ENCODE assay signal across 8 cellular contexts in the genomic region with DNA sequence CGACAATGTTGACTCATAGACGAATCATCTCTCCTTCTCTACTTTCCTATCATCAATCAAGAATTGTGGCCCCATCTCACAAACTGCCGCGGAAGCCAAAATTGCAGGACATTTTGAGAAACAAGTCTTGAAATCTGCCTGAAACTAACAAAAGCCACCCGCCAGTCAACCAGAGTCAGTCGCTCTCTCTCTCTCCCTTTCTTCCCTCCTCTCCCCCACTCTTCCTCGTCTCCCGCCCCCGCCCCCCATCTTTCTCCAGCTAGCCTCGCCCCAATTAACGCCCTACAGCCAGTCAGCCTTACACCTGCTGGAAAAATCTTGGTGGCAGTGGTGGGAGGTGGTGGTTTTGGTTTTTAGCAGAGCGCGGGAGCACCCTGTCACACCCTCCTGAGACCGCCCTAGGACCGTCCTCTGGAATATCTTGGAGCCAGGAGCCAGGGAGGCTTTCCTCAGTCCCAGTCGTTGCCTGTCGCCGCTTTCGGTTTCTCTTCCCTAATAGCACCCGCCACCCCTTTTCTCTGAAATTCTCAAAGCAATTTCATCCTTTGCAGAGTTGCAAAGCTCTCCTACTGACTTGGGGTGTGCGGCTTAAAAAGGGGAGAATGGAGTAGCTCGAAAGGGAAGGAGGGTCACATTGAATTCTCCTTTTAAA.
DNase-seq lines count a peak whose midpoint lies in the region; ATAC-seq, FAIRE-seq and TF ChIP-seq lines count a peak whose summit lies in the region.

No MANE protein-coding gene starts in this region.

- in situ Hi-C loops in GM13976 (cut with MboI; ENCODE audit: low sequenced_read_pairs, unreplicated experiment) = loop anchor here (25.0 kb wide), 3 partner anchors 420 to 1695 kb away; a partner anchor contains a TSS

- ATAC-seq in central memory CD8-positive, alpha-beta T cell (replicated peaks; ENCODE audit: extremely low read depth, poor library complexity, severe bottlenecking) = no peak
- ATAC-seq in GM21576 (IDR thresholded peaks at IDR 0.05; ENCODE audit: unreplicated experiment) = no peak

- peak overlapping the region in 6 of 11 experiments; percentile 11 to 60 (median 17); a peak in 8 of 22 replicates for H3K4me2 ChIP-seq in BLaER1 treated with 17β-estradiol and CSF1 and Interleukin-3, amounts not matched to agents 10 nM and 100 nM

- DNase-seq in MG63 (peak; percentile 24), myocyte (ENCODE audit: low read depth) (peak; percentile 10), GM13976 (ENCODE audit: low spot score) (no peak), Kasumi-1 (lab: John Stamatoyannopoulos, UW) (no peak), frontal cortex (ENCODE audit: low spot score in 2 of 2) (no peak)
- no peak for DNase-seq in central memory CD8-positive, alpha-beta T cell (ENCODE audit: low spot score in 2 of 2)

- H3K4me3 ChIP-seq in BLaER1 treated with 17β-estradiol and CSF1 and Interleukin-3, amounts not matched to agents 10 nM and 100 nM = no peak overlapping the region; a peak in 3 of 20 replicates
- H3K4me3 ChIP-seq in MG63 = peak overlapping the region; percentile 44

- peaks cover 0 to 28% (median 7%) of the 10 kb centered on the region in 11 experiments; a peak in 6 of 22 replicates for H4K20me1 ChIP-seq in BLaER1 treated with 17β-estradiol and CSF1 and Interleukin-3, amounts not matched to agents 10 nM and 100 nM

- H3K27me3 Mint-ChIP-seq in central memory CD8-positive, alpha-beta T cell = peaks cover 91% of the 10 kb centered on the region

- no peak overlapping the region for H3K9ac ChIP-seq in BLaER1 treated with 17β-estradiol and CSF1 and Interleukin-3, amounts not matched to agents 10 nM and 100 nM

- H3K36me3 Mint-ChIP-seq in central memory CD8-positive, alpha-beta T cell (ENCODE audit: insufficient read depth) = peaks cover 7% of the 10 kb centered on the region

- H3K4me3 Mint-ChIP-seq in central memory CD8-positive, alpha-beta T cell = peak overlapping the region; percentile 74

- peaks cover 0 to 12% (median 5%) of the 10 kb centered on the region in 10 experiments; a peak in 9 of 20 replicates for H3K4me1 ChIP-seq in BLaER1 treated with 17β-estradiol and CSF1 and Interleukin-3, amounts not matched to agents 10 nM and 100 nM

- H3K9me3 ChIP-seq in BLaER1 treated with 17β-estradiol and CSF1 and Interleukin-3, amounts not matched to agents 10 nM and 100 nM (replicated peaks in 1 of 11) = peaks cover 11 to 42% (median 26%) of the 10 kb centered on the region in 11 experiments; a peak in 21 of 22 replicates
- H3K9me3 ChIP-seq in MG63 = no peaks in the 10 kb centered on the region

- TF ChIP-seq CTCF in GM13976 (IDR thresholded peaks at IDR 0.05; ENCODE audit: borderline replicate concordance, control extremely low read depth, extremely low read depth, insufficient read depth, missing control alignments) = no peak

- no peak for FAIRE-seq in frontal cortex (lab: Jason Lieb, UNC)

- H3K27ac ChIP-seq in BLaER1 treated with 17β-estradiol and CSF1 and Interleukin-3, amounts not matched to agents 10 nM and 100 nM = no peak overlapping the region

- H3K27me3 ChIP-seq in BLaER1 treated with 17β-estradiol and CSF1 and Interleukin-3, amounts not matched to agents 10 nM and 100 nM = peaks cover 79 to 88% (median 86%) of the 10 kb centered on the region in 11 experiments
- H3K27me3 ChIP-seq in MG63 = peaks cover 3% of the 10 kb centered on the region; the same call in 1 of the 2 replicates

- no peak overlapping the region for H3K27ac Mint-ChIP-seq in central memory CD8-positive, alpha-beta T cell (ENCODE audit: low read depth)

- H3K9me3 Mint-ChIP-seq in central memory CD8-positive, alpha-beta T cell = no peaks in the 10 kb centered on the region

- peaks cover 45% of the 10 kb centered on the region for H3K4me1 Mint-ChIP-seq in central memory CD8-positive, alpha-beta T cell

- no peaks in the 10 kb centered on the region for H3K36me3 ChIP-seq in BLaER1 treated with 17β-estradiol and CSF1 and Interleukin-3, amounts not matched to agents 10 nM and 100 nM
- H3K36me3 ChIP-seq in MG63 = no peaks in the 10 kb centered on the region

Comparison
In these comparisons a context has a peak if more than half of its experiments do, and no peak if none do; other contexts are left out.
1. DNase-seq: peak in MG63 (single experiment) and myocyte (single experiment); none in central memory CD8-positive, alpha-beta T cell (0 of 2), GM13976 (single experiment), Kasumi-1 (0 of 2) and frontal cortex (0 of 2).